In the genomic region with DNA sequence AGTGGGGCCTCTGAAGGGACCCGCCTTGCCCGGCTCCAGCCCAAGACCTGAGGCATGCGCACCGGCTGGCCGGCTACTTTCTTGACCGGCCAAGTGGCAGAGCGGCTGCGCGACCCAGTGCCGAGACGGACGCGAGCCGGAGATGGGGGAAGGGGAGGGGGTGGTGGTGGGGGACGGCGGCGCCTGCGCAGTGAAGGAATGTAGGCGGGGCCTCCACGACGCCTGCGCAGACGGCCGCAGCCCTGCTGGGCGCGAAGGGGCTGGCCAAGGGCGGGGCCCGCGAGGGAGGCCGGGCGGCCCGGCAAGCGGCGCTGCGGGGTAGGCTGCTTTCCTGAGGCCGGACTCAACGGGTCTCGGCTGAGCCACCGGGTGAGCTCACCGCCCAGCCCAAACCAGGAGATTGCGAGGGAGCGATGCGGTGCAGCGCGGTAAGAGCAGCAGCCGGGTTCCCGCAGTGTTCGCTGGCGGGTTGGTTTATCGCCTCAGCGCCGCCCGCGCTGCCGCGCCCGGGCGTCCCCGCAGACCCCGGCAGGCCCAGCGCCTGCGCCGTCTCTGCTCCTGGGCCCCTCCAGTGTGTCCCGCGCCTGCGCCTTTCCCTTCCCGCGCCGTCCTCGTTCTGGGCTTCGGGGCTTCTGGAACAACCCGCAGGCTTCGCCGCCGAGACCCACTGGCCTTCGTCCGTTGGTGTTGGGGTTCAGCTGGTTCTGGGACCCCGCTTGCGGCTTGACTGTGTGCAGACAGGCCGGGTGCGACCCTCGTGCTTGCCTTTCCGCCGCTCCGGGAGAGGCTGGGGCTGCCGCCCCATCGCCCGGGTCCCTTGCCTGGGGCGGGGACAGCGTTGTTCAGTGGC, we compare ENCODE assay signal across 8 cellular contexts. TPM values are rescaled to one million over a fixed set of nuclear protein-coding genes. Genes with fewer than 3 reads are reported as not detected.
A peak's percentile ranks its signal among the peaks of the same experiment; 100 is the strongest.
DNase-seq lines count a peak whose midpoint lies in the region; ATAC-seq and TF ChIP-seq lines count a peak whose summit lies in the region.

SPECC1L (plus strand) TSS at position 276 of the 850 bp plus-strand sequence. CDS start 31,401 bp downstream, outside the sequence.

- H3K36me3 ChIP-seq in BLaER1 = no peaks in the 10 kb centered on the region

- peak within 1 kb of the TSS; percentile 89 for H3K27ac Mint-ChIP-seq in activated CD4-positive, alpha-beta T cell treated with anti-CD3 and anti-CD28 coated beads, Interleukin-2, amount 10 ng/mL, durations not matched to agents 24 days and 14 days

- H4K20me1 ChIP-seq in BLaER1 = peaks cover 42% of the 10 kb centered on the region

- H3K4me1 Mint-ChIP-seq in activated CD4-positive, alpha-beta T cell treated with anti-CD3 and anti-CD28 coated beads, Interleukin-2, amount 10 ng/mL, durations not matched to agents 24 days and 14 days = peaks cover 23% of the 10 kb centered on the region

- H3K9me3 ChIP-seq in BLaER1 = no peaks in the 10 kb centered on the region

- ATAC-seq in GM19324 (IDR thresholded peaks at IDR 0.05; ENCODE audit: low FRiP score, unreplicated experiment) (peak; percentile 92), HG03460 (IDR thresholded peaks at IDR 0.05; ENCODE audit: unreplicated experiment) (peak; percentile 84), left lobe of liver (peak; percentile 95)

- H3K4me3 ChIP-seq in BLaER1 (peak within 1 kb of the TSS; percentile 90), coronary artery (peak within 1 kb of the TSS; percentile 89)

- peaks cover 60% of the 10 kb centered on the region for H3K4me1 ChIP-seq in BLaER1

- H3K27ac ChIP-seq in BLaER1 = peak within 1 kb of the TSS; percentile 96
- peak within 1 kb of the TSS; percentile 96 to 98 for H3K27ac ChIP-seq in coronary artery

- no peaks in the 10 kb centered on the region for H3K27me3 ChIP-seq in BLaER1

- peaks cover 4% of the 10 kb centered on the region for H3K36me3 Mint-ChIP-seq in activated CD4-positive, alpha-beta T cell treated with anti-CD3 and anti-CD28 coated beads, Interleukin-2, amount 10 ng/mL, durations not matched to agents 24 days and 14 days (ENCODE audit: low read depth)

- DNase-seq in NCI-H526 treated with DMSO at 0.1 percent for 48 hours (lab: John Stamatoyannopoulos, UW) (peak; percentile 56), coronary artery (ENCODE audit: low spot score) (peak; percentile 98), left lobe of liver (ENCODE audit: low spot score) (peak; percentile 94)
- DNase-seq in activated CD4-positive, alpha-beta T cell treated with anti-CD3 and anti-CD28 coated beads, Interleukin-2, amount 10 ng/mL, durations not matched to agents 24 days and 14 days = peak; percentile 98
- peak; percentile 91 for DNase-seq in stimulated activated CD4-positive, alpha-beta T cell treated with anti-CD3 and anti-CD28 coated beads, Interleukin-2, amount 100 ng/mL, for 24 hours

- peak within 1 kb of the TSS; percentile 96 for H3K9ac ChIP-seq in BLaER1

- no peaks in the 10 kb centered on the region for H3K27me3 Mint-ChIP-seq in activated CD4-positive, alpha-beta T cell treated with anti-CD3 and anti-CD28 coated beads, Interleukin-2, amount 10 ng/mL, durations not matched to agents 24 days and 14 days

- H3K4me2 ChIP-seq in BLaER1 = peak within 1 kb of the TSS; percentile 84

- peak within 1 kb of the TSS; percentile 90 for H3K4me3 Mint-ChIP-seq in activated CD4-positive, alpha-beta T cell treated with anti-CD3 and anti-CD28 coated beads, Interleukin-2, amount 10 ng/mL, durations not matched to agents 24 days and 14 days

- no peak for TF ChIP-seq CTCF in coronary artery (IDR thresholded peaks at IDR 0.05)

- intact Hi-C loops in activated CD4-positive, alpha-beta T cell treated with anti-CD3 and anti-CD28 coated beads, Interleukin-2, amount 10 ng/mL, durations not matched to agents 24 days and 14 days (cut with micrococcal nuclease) = loop anchor here (5.0 kb wide), 1 partner anchor 157 kb away; the partner anchor contains the start of gene ADORA2A

- no peaks in the 10 kb centered on the region for H3K9me3 Mint-ChIP-seq in activated CD4-positive, alpha-beta T cell treated with anti-CD3 and anti-CD28 coated beads, Interleukin-2, amount 10 ng/mL, durations not matched to agents 24 days and 14 days

RNA-seq across cellular contexts. Expression of gene SPECC1L, which starts in this region (rescaled TPM):
- 37.2 and 41.9 TPM in 2 replicates for total RNA-seq in activated CD4-positive, alpha-beta T cell treated with anti-CD3 and anti-CD28 coated beads, Interleukin-2, amount 10 ng/mL, durations not matched to agents 24 days and 14 days
- total RNA-seq in left lobe of liver = 25.2 TPM

Comparison
In these comparisons a context has a peak if more than half of its experiments do, and no peak if none do; other contexts are left out.
1. Peak in every context shown above with its lines: DNase-seq, ATAC-seq, H3K4me3 ChIP-seq and H3K27ac ChIP-seq.